In the genomic region with DNA sequence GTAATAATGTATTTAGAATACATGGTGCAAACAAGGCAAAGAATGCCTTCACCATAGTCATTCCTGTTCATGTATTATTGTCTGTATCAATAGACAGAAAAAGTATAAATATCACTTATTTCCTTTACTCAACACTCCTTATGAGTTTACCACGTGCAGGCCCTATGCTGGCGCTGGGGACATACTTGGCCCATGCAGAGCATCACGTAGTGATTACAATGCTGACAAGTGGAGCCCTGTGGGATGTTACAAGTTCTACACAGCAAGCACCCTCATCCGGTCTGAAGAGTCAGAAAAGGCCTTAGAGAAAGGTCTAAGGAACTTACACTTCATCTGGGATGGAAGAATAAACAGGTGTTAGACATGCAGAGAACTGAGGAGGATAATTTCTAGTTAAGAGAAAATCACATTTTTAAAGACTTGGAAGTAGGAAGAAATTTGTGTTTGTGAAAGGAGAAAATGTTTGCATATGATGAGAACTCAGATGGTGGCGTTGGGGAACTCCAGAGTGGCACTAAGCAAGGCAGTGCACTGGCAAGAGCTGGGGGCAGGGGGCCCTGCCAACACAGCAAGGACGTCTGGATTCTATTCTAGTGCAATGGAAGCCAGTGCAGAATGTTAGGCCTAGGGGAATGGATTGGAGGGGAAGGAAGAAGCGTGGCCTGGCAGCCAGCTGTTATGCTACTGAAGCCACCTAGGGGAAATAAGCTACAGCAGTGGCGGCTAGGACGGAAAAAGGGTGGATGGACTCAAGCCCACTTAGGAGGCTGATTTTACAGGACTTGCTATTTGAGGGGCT, we compare ENCODE assay signal across 24 cellular contexts.
DNase-seq lines count a peak whose midpoint lies in the region; ATAC-seq, FAIRE-seq and TF ChIP-seq lines count a peak whose summit lies in the region.
"Had no signal": no experiment of that assay in that cellular context is flagged by ENCODE, and none has a peak within 500 bp of the region (broad histone marks: within the 10 kb centered on the region; RNA-seq: fewer than 3 reads in every experiment).

No MANE protein-coding gene starts in this region.

- no peaks in the 10 kb centered on the region for H3K27me3 Mint-ChIP-seq in activated T-cell treated with anti-CD3 and anti-CD28 coated beads, Interleukin-2, amount 50 U/mL, for 72 hours (ENCODE audit: low read depth)
- H3K27me3 Mint-ChIP-seq in activated T-cell treated with anti-CD3 and anti-CD28 coated beads, Interleukin-2, amount 50 U/mL, for 4 hours (ENCODE audit: low read depth): no peaks in the 10 kb centered on the region
- no peaks in the 10 kb centered on the region for H3K27me3 Mint-ChIP-seq in stimulated activated memory B cell treated with anti-CD40 and anti-IgM and Interleukin-4, amounts not matched to agents 10 μg/mL and 1 μg/mL and 100 μg/mL, for 72 hours
- H3K27me3 Mint-ChIP-seq in nephron progenitor cell (ENCODE audit: low read depth, poor library complexity): peaks cover 4% of the 10 kb centered on the region
- H3K27me3 Mint-ChIP-seq: activated naive CD8-positive, alpha-beta T cell; dendritic cell treated with granulocyte-macrophage colony-stimulating factor and Interleukin-4, amounts not matched to agents 40 ng/mL and 50 ng/mL, for 4 days had no signal

- H3K4me3 ChIP-seq in OCI-LY1 (ENCODE audit: low read depth, low read length, poor library complexity, severe bottlenecking) (no peak overlapping the region), endothelial cell of umbilical vein (replicated peaks in 1 of 3; ENCODE audit: insufficient read depth in 1 of 3, low read depth in 1 of 3, low read length in 3 of 3) (no peak overlapping the region)
- H3K4me3 ChIP-seq: cardiac muscle cell, suprapubic skin, vagina had no signal

- peaks cover 23 to 56% of the 10 kb centered on the region in 2 donors for H3K36me3 Mint-ChIP-seq in activated T-cell treated with anti-CD3 and anti-CD28 coated beads, Interleukin-2, amount 50 U/mL, for 72 hours (ENCODE audit: insufficient read depth in 2 of 2)
- peaks cover 71% of the 10 kb centered on the region for H3K36me3 Mint-ChIP-seq in activated T-cell treated with anti-CD3 and anti-CD28 coated beads, Interleukin-2, amount 50 U/mL, for 4 hours (ENCODE audit: insufficient read depth)
- H3K36me3 Mint-ChIP-seq in stimulated activated memory B cell treated with anti-CD40 and anti-IgM and Interleukin-4, amounts not matched to agents 10 μg/mL and 1 μg/mL and 100 μg/mL, for 72 hours: peaks cover 54% of the 10 kb centered on the region
- H3K36me3 Mint-ChIP-seq in nephron progenitor cell (ENCODE audit: low read depth): peaks cover 23% of the 10 kb centered on the region

- ATAC-seq in activated T-cell treated with anti-CD3 and anti-CD28 coated beads, Interleukin-2, amount 50 U/mL, for 72 hours (replicated peaks in 1 of 2): no peak
- no peak for ATAC-seq in activated T-cell treated with anti-CD3 and anti-CD28 coated beads, Interleukin-2, amount 50 U/mL, for 4 hours
- ATAC-seq in stimulated activated memory B cell treated with anti-CD40 and anti-IgM and Interleukin-4, amounts not matched to agents 10 μg/mL and 1 μg/mL and 100 μg/mL, for 72 hours: no peak
- no peak for ATAC-seq in HG02571 (IDR thresholded peaks at IDR 0.05; ENCODE audit: unreplicated experiment)
- ATAC-seq: left colon had no signal

- POLR2A ChIA-PET in endothelial cell of umbilical vein (lab: Charles Lee): no interaction called here

- no peak for DNase-seq in activated T-cell treated with anti-CD3 and anti-CD28 coated beads, Interleukin-2, amount 50 U/mL, for 72 hours
- no peak for DNase-seq in activated T-cell treated with anti-CD3 and anti-CD28 coated beads, Interleukin-2, amount 50 U/mL, for 4 hours
- DNase-seq in endothelial cell of umbilical vein (ENCODE audit: low read depth, low spot score): peak; percentile 25
- no peak for DNase-seq in nephron progenitor cell
- no peak for DNase-seq in cerebellum (ENCODE audit: low spot score)
- DNase-seq: aorta, C1 segment of cervical spinal cord, H9, Kasumi-1, left colon, NCI-H1694, NCI-H2171 treated with DMSO at 0.1 percent for 48 hours, NCI-H524 treated with DMSO at 0.1 percent for 48 hours, occipital lobe had no signal

- TF ChIP-seq POLR2A in endothelial cell of umbilical vein (IDR thresholded peaks at IDR 0.05; ENCODE audit: low read depth, low read length): no peak

- H3K79me2 ChIP-seq in OCI-LY1 (ENCODE audit: insufficient read depth, low read length) (peaks cover 98% of the 10 kb centered on the region), endothelial cell of umbilical vein (ENCODE audit: control insufficient read depth, insufficient read depth, low read length) (no peaks in the 10 kb centered on the region)

- peaks cover 88% of the 10 kb centered on the region for H3K4me1 Mint-ChIP-seq in activated T-cell treated with anti-CD3 and anti-CD28 coated beads, Interleukin-2, amount 50 U/mL, for 72 hours (ENCODE audit: low read depth)
- peaks cover 80% of the 10 kb centered on the region for H3K4me1 Mint-ChIP-seq in activated T-cell treated with anti-CD3 and anti-CD28 coated beads, Interleukin-2, amount 50 U/mL, for 4 hours (ENCODE audit: low read depth)
- peaks cover 70% of the 10 kb centered on the region for H3K4me1 Mint-ChIP-seq in stimulated activated memory B cell treated with anti-CD40 and anti-IgM and Interleukin-4, amounts not matched to agents 10 μg/mL and 1 μg/mL and 100 μg/mL, for 72 hours
- H3K4me1 Mint-ChIP-seq in nephron progenitor cell: peaks cover 12% of the 10 kb centered on the region

- H3K4me3 Mint-ChIP-seq in activated T-cell treated with anti-CD3 and anti-CD28 coated beads, Interleukin-2, amount 50 U/mL, for 72 hours: peak overlapping the region in 1 of 2 donors; percentile 26
- no peak overlapping the region for H3K4me3 Mint-ChIP-seq in activated T-cell treated with anti-CD3 and anti-CD28 coated beads, Interleukin-2, amount 50 U/mL, for 4 hours
- H3K4me3 Mint-ChIP-seq in stimulated activated memory B cell treated with anti-CD40 and anti-IgM and Interleukin-4, amounts not matched to agents 10 μg/mL and 1 μg/mL and 100 μg/mL, for 72 hours: no peak overlapping the region
- H3K4me3 Mint-ChIP-seq in nephron progenitor cell: no peak overlapping the region
- H3K4me3 Mint-ChIP-seq: activated naive CD8-positive, alpha-beta T cell; dendritic cell treated with granulocyte-macrophage colony-stimulating factor and Interleukin-4, amounts not matched to agents 40 ng/mL and 50 ng/mL, for 4 days; H9 had no signal

- H3K9me1 ChIP-seq in endothelial cell of umbilical vein (replicated peaks; ENCODE audit: control insufficient read depth, extremely low read depth, insufficient read depth, low read length): no peaks in the 10 kb centered on the region

- peaks cover 4 to 6% of the 10 kb centered on the region in 2 donors for H3K9me3 Mint-ChIP-seq in activated T-cell treated with anti-CD3 and anti-CD28 coated beads, Interleukin-2, amount 50 U/mL, for 72 hours
- peaks cover 6% of the 10 kb centered on the region for H3K9me3 Mint-ChIP-seq in activated T-cell treated with anti-CD3 and anti-CD28 coated beads, Interleukin-2, amount 50 U/mL, for 4 hours
- no peaks in the 10 kb centered on the region for H3K9me3 Mint-ChIP-seq in stimulated activated memory B cell treated with anti-CD40 and anti-IgM and Interleukin-4, amounts not matched to agents 10 μg/mL and 1 μg/mL and 100 μg/mL, for 72 hours
- H3K9me3 Mint-ChIP-seq in nephron progenitor cell: peaks cover 16% of the 10 kb centered on the region
- H3K9me3 Mint-ChIP-seq: dendritic cell treated with granulocyte-macrophage colony-stimulating factor and Interleukin-4, amounts not matched to agents 40 ng/mL and 50 ng/mL, for 4 days had no signal

- H3K9ac ChIP-seq in OCI-LY1 (ENCODE audit: low read length): no peak overlapping the region
- H3K9ac ChIP-seq in endothelial cell of umbilical vein (replicated peaks; ENCODE audit: extremely low read depth, insufficient read depth, low read length): no peak overlapping the region

- H2AFZ ChIP-seq in OCI-LY1 (ENCODE audit: low read length): no peak overlapping the region
- H2AFZ ChIP-seq in endothelial cell of umbilical vein (ENCODE audit: low read depth, low read length): no peak overlapping the region

- TF ChIP-seq CTCF in OCI-LY1 (IDR thresholded peaks at IDR 0.05; ENCODE audit: low read length) (no peak), endothelial cell of umbilical vein (IDR thresholded peaks at IDR 0.05; ENCODE audit: extremely low read depth in 1 of 2, insufficient read depth in 1 of 2, low read depth in 1 of 2, low read length in 2 of 2) (no peak), nephron progenitor cell (IDR thresholded peaks at IDR 0.05) (no peak)

- dilution Hi-C loops in endothelial cell of umbilical vein (cut with MboI; ENCODE audit: extremely low pct_ligation_motif_present, low sequenced_read_pairs): no loop called here

- H3K4me2 ChIP-seq in OCI-LY1 (ENCODE audit: low read length): peak overlapping the region; percentile 12; the same call in 1 of the 2 replicates
- H3K4me2 ChIP-seq in endothelial cell of umbilical vein (ENCODE audit: insufficient read depth, low read length): peak overlapping the region; percentile 59

- no TSS peak for BruUV-seq in endothelial cell of umbilical vein (replicated peaks; lab: Mats Ljungman, UMichigan)

- peak overlapping the region; percentile 24 for H3K27ac Mint-ChIP-seq in activated T-cell treated with anti-CD3 and anti-CD28 coated beads, Interleukin-2, amount 50 U/mL, for 72 hours
- H3K27ac Mint-ChIP-seq in stimulated activated memory B cell treated with anti-CD40 and anti-IgM and Interleukin-4, amounts not matched to agents 10 μg/mL and 1 μg/mL and 100 μg/mL, for 72 hours: peak overlapping the region; percentile 60
- H3K27ac Mint-ChIP-seq in nephron progenitor cell: no peak overlapping the region
- H3K27ac Mint-ChIP-seq: dendritic cell treated with granulocyte-macrophage colony-stimulating factor and Interleukin-4, amounts not matched to agents 40 ng/mL and 50 ng/mL, for 4 days; H9 had no signal

- H3F3A ChIP-seq in OCI-LY1 (ENCODE audit: insufficient read depth, low read length): no peaks in the 10 kb centered on the region

- H3K9me3 ChIP-seq in OCI-LY1 (ENCODE audit: low read length): peaks cover 26% of the 10 kb centered on the region
- no peaks in the 10 kb centered on the region for H3K9me3 ChIP-seq in endothelial cell of umbilical vein (replicated peaks; ENCODE audit: control insufficient read depth, insufficient read depth, low read length)
- H3K9me3 ChIP-seq: suprapubic skin, vagina had no signal

- H3K36me3 ChIP-seq in OCI-LY1 (ENCODE audit: insufficient read depth, low read length) (peaks cover 95% of the 10 kb centered on the region), endothelial cell of umbilical vein (ENCODE audit: control insufficient read depth in 2 of 2, extremely low read depth in 1 of 2, insufficient read depth in 2 of 2, low read length in 2 of 2) (no peaks in the 10 kb centered on the region)
- H3K36me3 ChIP-seq: cardiac muscle cell, suprapubic skin, vagina had no signal

- intact Hi-C loops in endothelial cell of umbilical vein (cut with micrococcal nuclease): loop anchor here (1.0 kb wide), 1 partner anchor 35 kb away; no protein-coding TSS in a partner anchor

- H3K9me2 ChIP-seq in OCI-LY1 (ENCODE audit: low read depth, low read length): no peaks in the 10 kb centered on the region

- FAIRE-seq in endothelial cell of umbilical vein (lab: Jason Lieb, UNC): no peak
- FAIRE-seq: endometrium, RCC 7860 had no signal

- H3K27me3 ChIP-seq in OCI-LY1 (ENCODE audit: insufficient read depth, low read length) (no peaks in the 10 kb centered on the region), endothelial cell of umbilical vein (ENCODE audit: control insufficient read depth in 2 of 2, insufficient read depth in 2 of 2, low read length in 2 of 2) (no peaks in the 10 kb centered on the region)
- H3K27me3 ChIP-seq: cardiac muscle cell, suprapubic skin, vagina had no signal

- H4K20me1 ChIP-seq in OCI-LY1 (ENCODE audit: insufficient read depth, low read length) (0 out of 2 replicates have a peak, but pooled peaks cover 3% of the 10 kb centered on the region), endothelial cell of umbilical vein (replicated peaks; ENCODE audit: control insufficient read depth, extremely low read depth, insufficient read depth, low read length) (no peaks in the 10 kb centered on the region)

- H3K27ac ChIP-seq in OCI-LY1 (ENCODE audit: low read depth, low read length, poor library complexity, severe bottlenecking): no peak overlapping the region
- H3K27ac ChIP-seq in endothelial cell of umbilical vein (ENCODE audit: insufficient read depth, low read depth, low read length): no peak overlapping the region
- H3K27ac ChIP-seq: cardiac muscle cell, suprapubic skin, vagina had no signal

- CTCF ChIA-PET in endothelial cell of umbilical vein (lab: Charles Lee): interaction anchor here (0.9 to 2.9 kb wide), 7 partner anchors 17 to 162 kb away, joined by 3 to 7 read pairs (median 4); no protein-coding TSS in a partner anchor

- H3K4me1 ChIP-seq in OCI-LY1 (ENCODE audit: insufficient read depth, low read length, severe bottlenecking) (peaks cover 23% of the 10 kb centered on the region), endothelial cell of umbilical vein (ENCODE audit: control insufficient read depth, extremely low read depth, insufficient read depth, low read length) (peaks cover 16% of the 10 kb centered on the region)
- H3K4me1 ChIP-seq: suprapubic skin had no signal
